11 cellular contexts compared by ENCODE assay signal in genomic region chr15:41018534-41018933, GRCh38.
DNase-seq lines count a peak whose midpoint lies in the region; ATAC-seq and TF ChIP-seq lines count a peak whose summit lies in the region.
"Had no signal": no experiment of that assay in that cellular context is flagged by ENCODE, and none has a peak within 500 bp of the region (broad histone marks: within the 10 kb centered on the region; RNA-seq: fewer than 3 reads in every experiment).

No MANE protein-coding gene starts in this region.

- ATAC-seq in GM19324 (IDR thresholded peaks at IDR 0.05; ENCODE audit: low FRiP score, unreplicated experiment) (no peak), HG03354 (IDR thresholded peaks at IDR 0.05; ENCODE audit: poor library complexity, severe bottlenecking, unreplicated experiment) (no peak)

- peak; percentile 37 for TF ChIP-seq CTCF in 22Rv1 (IDR thresholded peaks at IDR 0.05)

- no peak overlapping the region for H3K27ac ChIP-seq in 22Rv1

- DNase-seq in HT-29 (ENCODE audit: low spot score) (peak; percentile 61), dermis blood vessel endothelial cell (peak; percentile 91), lung microvascular endothelial cell (ENCODE audit: low read depth in 2 of 2) (peak; percentile 80 to 90), NCI-H1694 treated with DMSO at 0.1 percent for 48 hours (lab: John Stamatoyannopoulos, UW) (no peak)
- no peak for DNase-seq in activated CD4-positive, alpha-beta T cell treated with anti-CD3 and anti-CD28 coated beads, Interleukin-2, amount 50 U/mL, for 48 hours
- DNase-seq: CD4-positive, alpha-beta T cell; effector CD8-positive, alpha-beta T cell; SHP77 had no signal

Comparison
In these comparisons a context has a peak if more than half of its experiments do, and no peak if none do; other contexts are left out.
1. DNase-seq: peak in HT-29 (single experiment), dermis blood vessel endothelial cell (single experiment) and lung microvascular endothelial cell (2 of 2); none in activated CD4-positive, alpha-beta T cell treated with anti-CD3 and anti-CD28 coated beads, Interleukin-2, amount 50 U/mL, for 48 hours (0 of 2) and NCI-H1694 treated with DMSO at 0.1 percent for 48 hours (single experiment).